ENCODE assay signal across 30 cellular contexts in the genomic region with DNA sequence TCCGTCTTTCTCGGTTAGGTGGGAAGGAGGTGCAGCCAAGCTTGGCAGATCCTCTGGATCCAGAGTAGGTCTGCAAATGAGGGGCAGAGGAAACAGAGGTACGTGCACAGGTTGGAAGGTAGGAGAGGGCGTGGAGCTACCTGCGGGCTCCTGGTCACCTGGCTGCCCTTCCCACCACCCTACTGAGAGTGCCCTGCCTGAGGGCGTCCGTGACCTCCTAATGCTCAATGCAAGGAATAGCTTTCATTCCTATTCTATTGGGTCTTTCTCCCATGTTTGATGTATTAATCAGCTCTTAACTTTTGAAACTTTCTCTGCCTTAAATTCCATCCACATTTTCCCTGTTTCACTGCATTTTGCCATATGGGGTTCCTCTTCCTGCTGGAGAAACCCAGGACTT. TPM values are rescaled to one million over a fixed set of nuclear protein-coding genes. Genes with fewer than 3 reads are reported as not detected.
"Had no signal": no experiment of that assay in that cellular context is flagged by ENCODE, and none has a peak within 500 bp of the region (broad histone marks: within the 10 kb centered on the region; RNA-seq: fewer than 3 reads in every experiment).

No MANE protein-coding gene starts in this region.

- H3K4me1 Mint-ChIP-seq: activated naive CD4-positive, alpha-beta T cell treated with anti-CD3 and anti-CD28 coated beads, Interleukin-2, amount 10 ng/mL, durations not matched to agents 7 days and 5 days; activated naive CD4-positive, alpha-beta T cell treated with anti-CD3 and anti-CD28 coated beads, Interleukin-2, amount 50 U/mL, for 24 hours; activated naive CD8-positive, alpha-beta T cell treated with anti-CD3 and anti-CD28 coated beads for 36 hours; activated naive CD8-positive, alpha-beta T cell treated with anti-CD3 and anti-CD28 coated beads, Interleukin-2, amount 10 ng/mL, durations not matched to agents 7 days and 5 days; activated naive CD8-positive, alpha-beta T cell treated with anti-CD3 and anti-CD28 coated beads, Interleukin-2, amount 50 U/mL, for 24 hours; brain; central memory CD8-positive, alpha-beta T cell had no signal

- ATAC-seq: activated T-helper 17 cell treated with anti-CD3 and anti-CD28 coated beads, Interleukin-2, amount 50 U/mL, for 72 hours; body of pancreas had no signal

- H3K4me3 Mint-ChIP-seq: activated naive CD4-positive, alpha-beta T cell treated with anti-CD3 and anti-CD28 coated beads for 36 hours; activated naive CD4-positive, alpha-beta T cell treated with anti-CD3 and anti-CD28 coated beads, Interleukin-2, amount 10 ng/mL, durations not matched to agents 7 days and 5 days; activated naive CD4-positive, alpha-beta T cell treated with anti-CD3 and anti-CD28 coated beads, Interleukin-2, amount 50 U/mL, for 24 hours; activated naive CD8-positive, alpha-beta T cell; activated naive CD8-positive, alpha-beta T cell treated with anti-CD3 and anti-CD28 coated beads for 36 hours; activated naive CD8-positive, alpha-beta T cell treated with anti-CD3 and anti-CD28 coated beads, Interleukin-2, amount 10 ng/mL, durations not matched to agents 7 days and 5 days; activated naive CD8-positive, alpha-beta T cell treated with anti-CD3 and anti-CD28 coated beads, Interleukin-2, amount 50 U/mL, for 24 hours; activated T-cell treated with anti-CD3 and anti-CD28 coated beads, Interleukin-2, amount 50 U/mL, for 24 hours; activated T-cell treated with anti-CD3 and anti-CD28 coated beads, Interleukin-2, amount 50 U/mL, for 4 hours; activated T-cell treated with anti-CD3 and anti-CD28 coated beads, Interleukin-2, amount 50 U/mL, for 72 hours; activated T-helper 1 cell treated with anti-CD3 and anti-CD28 coated beads, Interleukin-12 subunit alpha, Interleukin-12 subunit beta, Interleukin-2, Interleukin-4 antibody, amounts not matched to agents 30 ng/mL and 10 ng/mL and 1 ng/mL, durations not matched to agents 14 hours and 24 hours and 36 hours; activated T-helper 17 cell treated with anti-CD3 and anti-CD28 coated beads, Interleukin-2, amount 50 U/mL, for 72 hours; brain; central memory CD8-positive, alpha-beta T cell had no signal

- DNase-seq: activated gamma-delta T cell, cerebellar nuclear complex had no signal

- H3K36me3 ChIP-seq: adrenal gland, ascending aorta, brain microvascular endothelial cell, breast epithelium, cardiac muscle cell had no signal

- H3K27ac Mint-ChIP-seq: activated naive CD4-positive, alpha-beta T cell treated with anti-CD3 and anti-CD28 coated beads for 36 hours; activated naive CD4-positive, alpha-beta T cell treated with anti-CD3 and anti-CD28 coated beads, Interleukin-2, amount 10 ng/mL, durations not matched to agents 7 days and 5 days; activated naive CD4-positive, alpha-beta T cell treated with anti-CD3 and anti-CD28 coated beads, Interleukin-2, amount 50 U/mL, for 24 hours; activated naive CD4-positive, alpha-beta T cell treated with anti-CD3 and anti-CD28 coated beads, Interleukin-2, amount 50 U/mL, for 72 hours; activated naive CD8-positive, alpha-beta T cell; activated naive CD8-positive, alpha-beta T cell treated with anti-CD3 and anti-CD28 coated beads for 36 hours; activated naive CD8-positive, alpha-beta T cell treated with anti-CD3 and anti-CD28 coated beads, Interleukin-2, amount 10 ng/mL, durations not matched to agents 7 days and 5 days; activated naive CD8-positive, alpha-beta T cell treated with anti-CD3 and anti-CD28 coated beads, Interleukin-2, amount 50 U/mL, for 24 hours; activated T-cell treated with anti-CD3 and anti-CD28 coated beads, Interleukin-2, amount 50 U/mL, for 24 hours; activated T-cell treated with anti-CD3 and anti-CD28 coated beads, Interleukin-2, amount 50 U/mL, for 72 hours; activated T-helper 1 cell treated with anti-CD3 and anti-CD28 coated beads, Interleukin-12 subunit alpha, Interleukin-12 subunit beta, Interleukin-2, Interleukin-4 antibody, amounts not matched to agents 30 ng/mL and 10 ng/mL and 1 ng/mL, durations not matched to agents 14 hours and 24 hours and 36 hours; activated T-helper 17 cell treated with anti-CD3 and anti-CD28 coated beads, Interleukin-2, amount 50 U/mL, for 72 hours; activated T-helper 2 cell treated with anti-CD3 and anti-CD28 coated beads, Interferon-gamma antibody, Interleukin-2, Interleukin-4, amounts not matched to agents 10 μg/mL and 5 μg/mL and 100 μg/mL, durations not matched to agents 14 hours and 24 hours and 36 hours; brain had no signal

- H3K27me3 Mint-ChIP-seq: activated naive CD8-positive, alpha-beta T cell treated with anti-CD3 and anti-CD28 coated beads, Interleukin-2, amount 10 ng/mL, durations not matched to agents 7 days and 5 days; activated T-helper 17 cell treated with anti-CD3 and anti-CD28 coated beads, Interleukin-2, amount 50 U/mL, for 72 hours had no signal

- H3K27ac ChIP-seq: adrenal gland, ascending aorta, body of pancreas, brain microvascular endothelial cell, breast epithelium, cardiac muscle cell had no signal

- H3K4me3 ChIP-seq: adrenal gland, ascending aorta, body of pancreas, breast epithelium, cardiac muscle cell had no signal

- H3K9me3 ChIP-seq: adrenal gland, ascending aorta, body of pancreas, breast epithelium had no signal

- H3K4me1 ChIP-seq: adrenal gland, ascending aorta, body of pancreas, breast epithelium had no signal

- H3K27me3 ChIP-seq: adrenal gland, ascending aorta, brain microvascular endothelial cell, breast epithelium, cardiac muscle cell had no signal

- H3K9me3 Mint-ChIP-seq: activated naive CD4-positive, alpha-beta T cell treated with anti-CD3 and anti-CD28 coated beads for 36 hours; activated naive CD4-positive, alpha-beta T cell treated with anti-CD3 and anti-CD28 coated beads, Interleukin-2, amount 10 ng/mL, durations not matched to agents 7 days and 5 days; activated naive CD4-positive, alpha-beta T cell treated with anti-CD3 and anti-CD28 coated beads, Interleukin-2, amount 50 U/mL, for 72 hours; activated naive CD8-positive, alpha-beta T cell treated with anti-CD3 and anti-CD28 coated beads for 36 hours; activated naive CD8-positive, alpha-beta T cell treated with anti-CD3 and anti-CD28 coated beads, Interleukin-2, amount 10 ng/mL, durations not matched to agents 7 days and 5 days; activated naive CD8-positive, alpha-beta T cell treated with anti-CD3 and anti-CD28 coated beads, Interleukin-2, amount 50 U/mL, for 24 hours; activated T-cell treated with anti-CD3 and anti-CD28 coated beads, Interleukin-2, amount 50 U/mL, for 24 hours; activated T-cell treated with anti-CD3 and anti-CD28 coated beads, Interleukin-2, amount 50 U/mL, for 4 hours; activated T-cell treated with anti-CD3 and anti-CD28 coated beads, Interleukin-2, amount 50 U/mL, for 72 hours; activated T-helper 1 cell treated with anti-CD3 and anti-CD28 coated beads, Interleukin-12 subunit alpha, Interleukin-12 subunit beta, Interleukin-2, Interleukin-4 antibody, amounts not matched to agents 30 ng/mL and 10 ng/mL and 1 ng/mL, durations not matched to agents 14 hours and 24 hours and 36 hours; activated T-helper 17 cell treated with anti-CD3 and anti-CD28 coated beads, Interleukin-2, amount 50 U/mL, for 72 hours; activated T-helper 2 cell treated with anti-CD3 and anti-CD28 coated beads, Interferon-gamma antibody, Interleukin-2, Interleukin-4, amounts not matched to agents 10 μg/mL and 5 μg/mL and 100 μg/mL, durations not matched to agents 14 hours and 24 hours and 36 hours; brain; central memory CD8-positive, alpha-beta T cell had no signal

- H3K36me3 Mint-ChIP-seq: activated naive CD4-positive, alpha-beta T cell treated with anti-CD3 and anti-CD28 coated beads, Interleukin-2, amount 10 ng/mL, durations not matched to agents 7 days and 5 days; activated naive CD4-positive, alpha-beta T cell treated with anti-CD3 and anti-CD28 coated beads, Interleukin-2, amount 50 U/mL, for 24 hours; activated naive CD4-positive, alpha-beta T cell treated with anti-CD3 and anti-CD28 coated beads, Interleukin-2, amount 50 U/mL, for 72 hours; activated naive CD8-positive, alpha-beta T cell; activated naive CD8-positive, alpha-beta T cell treated with anti-CD3 and anti-CD28 coated beads for 36 hours; activated naive CD8-positive, alpha-beta T cell treated with anti-CD3 and anti-CD28 coated beads, Interleukin-2, amount 10 ng/mL, durations not matched to agents 7 days and 5 days; brain had no signal

RNA-seq across cellular contexts. Expression of a gene that starts 44.6 kb away (rescaled TPM):
- total RNA-seq: activated naive CD4-positive, alpha-beta T cell treated with anti-CD3 and anti-CD28 coated beads for 36 hours; activated naive CD4-positive, alpha-beta T cell treated with anti-CD3 and anti-CD28 coated beads, Interleukin-2, amount 50 U/mL, for 72 hours; activated naive CD8-positive, alpha-beta T cell treated with anti-CD3 and anti-CD28 coated beads for 36 hours; activated naive CD8-positive, alpha-beta T cell treated with anti-CD3 and anti-CD28 coated beads, Interleukin-2, amount 10 ng/mL, durations not matched to agents 7 days and 5 days; activated T-cell treated with anti-CD3 and anti-CD28 coated beads, Interleukin-2, amount 50 U/mL, for 4 hours; activated T-cell treated with anti-CD3 and anti-CD28 coated beads, Interleukin-2, amount 50 U/mL, for 72 hours; activated T-helper 1 cell treated with anti-CD3 and anti-CD28 coated beads, Interleukin-12 subunit alpha, Interleukin-12 subunit beta, Interleukin-2, Interleukin-4 antibody, amounts not matched to agents 30 ng/mL and 10 ng/mL and 1 ng/mL, durations not matched to agents 14 hours and 24 hours and 36 hours; activated T-helper 17 cell treated with anti-CD3 and anti-CD28 coated beads, Interleukin-2, amount 50 U/mL, for 72 hours; activated T-helper 2 cell treated with anti-CD3 and anti-CD28 coated beads, Interferon-gamma antibody, Interleukin-2, Interleukin-4, amounts not matched to agents 10 μg/mL and 5 μg/mL and 100 μg/mL, durations not matched to agents 14 hours and 24 hours and 36 hours; adrenal gland; aorta; ascending aorta; astrocyte; body of pancreas; breast epithelium; bronchial epithelial cell; cardiac septum; cerebellum; chondrocyte had no signal
- polyA plus RNA-seq: adrenal gland, aorta, cardiac muscle cell had no signal
